Comparison of ENCODE assay signal across 18 cellular contexts in the genomic region with DNA sequence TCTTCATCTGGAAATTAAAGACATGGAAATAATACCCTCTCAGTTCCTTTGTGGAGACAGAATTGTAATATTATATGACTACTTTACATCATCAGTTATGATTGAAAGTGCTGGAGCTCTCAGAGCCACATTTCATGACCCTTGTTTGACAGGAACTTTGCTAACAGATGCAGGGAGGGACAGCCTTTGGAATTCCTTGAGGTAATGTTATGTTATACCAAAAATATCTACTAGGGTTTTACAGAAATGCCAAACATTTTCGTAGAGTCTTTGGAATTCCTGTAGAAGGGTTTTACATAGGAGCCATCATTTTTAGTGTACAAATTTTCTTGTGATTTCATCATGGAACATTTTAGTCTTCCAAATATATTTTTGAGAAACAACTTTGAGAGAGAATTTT. TPM values are rescaled to one million over a fixed set of nuclear protein-coding genes. Genes with fewer than 3 reads are reported as not detected.
DNase-seq lines count a peak whose midpoint lies in the region; ATAC-seq and TF ChIP-seq lines count a peak whose summit lies in the region.
"Had no signal": no experiment of that assay in that cellular context is flagged by ENCODE, and none has a peak within 500 bp of the region (broad histone marks: within the 10 kb centered on the region; RNA-seq: fewer than 3 reads in every experiment).

No MANE protein-coding gene starts in this region.

- peak overlapping the region; percentile 86 for H3K27ac ChIP-seq in SJSA1
- no peak overlapping the region for H3K27ac ChIP-seq in CD4-positive, alpha-beta T cell (ENCODE audit: low read depth, low read length)
- H3K27ac ChIP-seq: ovary had no signal

- no peaks in the 10 kb centered on the region for H3K9me3 ChIP-seq in SJSA1 (replicated peaks)
- H3K9me3 ChIP-seq in CD4-positive, alpha-beta T cell (ENCODE audit: control insufficient read depth, low read length) = peaks cover 3% of the 10 kb centered on the region
- H3K9me3 ChIP-seq: Caco-2, ovary had no signal

- H3K27me3 ChIP-seq in SJSA1 (replicated peaks) = no peaks in the 10 kb centered on the region
- H3K27me3 ChIP-seq in CD4-positive, alpha-beta T cell (ENCODE audit: control insufficient read depth, insufficient read depth, low read length) = no peaks in the 10 kb centered on the region
- H3K27me3 ChIP-seq: ovary had no signal

- CTCF ChIA-PET in activated CD4-positive, alpha-beta memory T cell treated with anti-CD3 and anti-CD28 coated beads, Interleukin-2, amount 10 ng/mL, durations not matched to agents 7 days and 5 days (lab: Charles Lee) = no interaction called here
- CTCF ChIA-PET in CD4-positive, alpha-beta T cell (lab: Charles Lee) = no interaction called here

- intact Hi-C loops in CD4-positive, alpha-beta T cell (cut with DNase I, micrococcal nuclease) = no loop called here

- no peaks in the 10 kb centered on the region for H3K27me3 Mint-ChIP-seq in activated CD4-positive, alpha-beta memory T cell treated with anti-CD3 and anti-CD28 coated beads, Interleukin-2, amount 10 ng/mL, durations not matched to agents 7 days and 5 days
- H3K27me3 Mint-ChIP-seq in CD4-positive, alpha-beta T cell = no peaks in the 10 kb centered on the region
- H3K27me3 Mint-ChIP-seq: activated CD4-positive, alpha-beta T cell treated with anti-CD3 and anti-CD28 coated beads, Interleukin-2, amount 10 ng/mL, durations not matched to agents 24 days and 14 days; activated naive CD4-positive, alpha-beta T cell treated with anti-CD3 and anti-CD28 coated beads, Interleukin-2, amount 10 ng/mL, durations not matched to agents 7 days and 5 days had no signal

- no peaks in the 10 kb centered on the region for H3K9me3 Mint-ChIP-seq in activated CD4-positive, alpha-beta memory T cell treated with anti-CD3 and anti-CD28 coated beads, Interleukin-2, amount 10 ng/mL, durations not matched to agents 7 days and 5 days
- no peaks in the 10 kb centered on the region for H3K9me3 Mint-ChIP-seq in CD4-positive, alpha-beta T cell
- H3K9me3 Mint-ChIP-seq: activated CD4-positive, alpha-beta T cell treated with anti-CD3 and anti-CD28 coated beads, Interleukin-2, amount 10 ng/mL, durations not matched to agents 24 days and 14 days had no signal

- peaks cover 25% of the 10 kb centered on the region for H3K4me1 ChIP-seq in SJSA1 (replicated peaks)
- H3K4me1 ChIP-seq: Caco-2 had no signal

- no peak for TF ChIP-seq CTCF in CD4-positive, alpha-beta T cell (IDR thresholded peaks at IDR 0.05)

- no peak for ATAC-seq in HG03139 (IDR thresholded peaks at IDR 0.05; ENCODE audit: unreplicated experiment)
- no peak for ATAC-seq in CD4-positive, alpha-beta T cell (ENCODE audit: poor library complexity)
- ATAC-seq: HepG2, left colon, Panc1, sciatic nerve had no signal

- no peaks in the 10 kb centered on the region for H3K36me3 Mint-ChIP-seq in activated CD4-positive, alpha-beta memory T cell treated with anti-CD3 and anti-CD28 coated beads, Interleukin-2, amount 10 ng/mL, durations not matched to agents 7 days and 5 days (ENCODE audit: low read depth)
- no peaks in the 10 kb centered on the region for H3K36me3 Mint-ChIP-seq in CD4-positive, alpha-beta T cell (ENCODE audit: low read depth)
- H3K36me3 Mint-ChIP-seq: activated naive CD4-positive, alpha-beta T cell treated with anti-CD3 and anti-CD28 coated beads, Interleukin-2, amount 10 ng/mL, durations not matched to agents 7 days and 5 days had no signal

- POLR2A ChIA-PET in activated CD4-positive, alpha-beta memory T cell treated with anti-CD3 and anti-CD28 coated beads, Interleukin-2, amount 10 ng/mL, durations not matched to agents 7 days and 5 days (lab: Charles Lee) = no interaction called here
- POLR2A ChIA-PET in CD4-positive, alpha-beta T cell (lab: Charles Lee) = no interaction called here

- H3K4me1 Mint-ChIP-seq in activated CD4-positive, alpha-beta memory T cell treated with anti-CD3 and anti-CD28 coated beads, Interleukin-2, amount 10 ng/mL, durations not matched to agents 7 days and 5 days = no peaks in the 10 kb centered on the region
- no peaks in the 10 kb centered on the region for H3K4me1 Mint-ChIP-seq in CD4-positive, alpha-beta T cell (ENCODE audit: low read depth)
- H3K4me1 Mint-ChIP-seq: activated CD4-positive, alpha-beta T cell treated with anti-CD3 and anti-CD28 coated beads, Interleukin-2, amount 10 ng/mL, durations not matched to agents 24 days and 14 days; activated naive CD4-positive, alpha-beta T cell treated with anti-CD3 and anti-CD28 coated beads, Interleukin-2, amount 10 ng/mL, durations not matched to agents 7 days and 5 days had no signal

- H3K27ac Mint-ChIP-seq in activated CD4-positive, alpha-beta memory T cell treated with anti-CD3 and anti-CD28 coated beads, Interleukin-2, amount 10 ng/mL, durations not matched to agents 7 days and 5 days = no peak overlapping the region
- no peak overlapping the region for H3K27ac Mint-ChIP-seq in CD4-positive, alpha-beta T cell
- H3K27ac Mint-ChIP-seq: activated CD4-positive, alpha-beta T cell treated with anti-CD3 and anti-CD28 coated beads, Interleukin-2, amount 10 ng/mL, durations not matched to agents 24 days and 14 days; activated naive CD4-positive, alpha-beta T cell treated with anti-CD3 and anti-CD28 coated beads, Interleukin-2, amount 10 ng/mL, durations not matched to agents 7 days and 5 days had no signal

- no peaks in the 10 kb centered on the region for H3K36me3 ChIP-seq in SJSA1
- H3K36me3 ChIP-seq: ovary had no signal

- H3K4me3 Mint-ChIP-seq in activated CD4-positive, alpha-beta memory T cell treated with anti-CD3 and anti-CD28 coated beads, Interleukin-2, amount 10 ng/mL, durations not matched to agents 7 days and 5 days = no peak overlapping the region
- H3K4me3 Mint-ChIP-seq in CD4-positive, alpha-beta T cell = no peak overlapping the region
- H3K4me3 Mint-ChIP-seq: activated CD4-positive, alpha-beta T cell treated with anti-CD3 and anti-CD28 coated beads, Interleukin-2, amount 10 ng/mL, durations not matched to agents 24 days and 14 days; activated naive CD4-positive, alpha-beta T cell treated with anti-CD3 and anti-CD28 coated beads, Interleukin-2, amount 10 ng/mL, durations not matched to agents 7 days and 5 days had no signal

- H3K4me3 ChIP-seq in SJSA1 = no peak overlapping the region
- H3K4me3 ChIP-seq: ovary had no signal

- DNase-seq in AG20443 (ENCODE audit: low spot score) (peak; percentile 47), SJSA1 (ENCODE audit: low read depth in 1 of 2, low spot score in 2 of 2) (peak in 1 of 2 experiments; percentile 66), fibroblast of gingiva (ENCODE audit: low read depth) (peak; percentile 83), non-pigmented ciliary epithelial cell (ENCODE audit: low read depth) (peak; percentile 20), hippocampal formation (lab: John Stamatoyannopoulos, UW) (no peak)
- no peak for DNase-seq in activated CD4-positive, alpha-beta memory T cell treated with anti-CD3 and anti-CD28 coated beads, Interleukin-2, amount 10 ng/mL, durations not matched to agents 7 days and 5 days
- DNase-seq in CD4-positive, alpha-beta T cell = no peak
- DNase-seq: activated CD4-positive, alpha-beta T cell treated with anti-CD3 and anti-CD28 coated beads, Interleukin-2, amount 10 ng/mL, durations not matched to agents 24 days and 14 days; activated naive CD4-positive, alpha-beta T cell treated with anti-CD3 and anti-CD28 coated beads, Interleukin-2, amount 10 ng/mL, durations not matched to agents 7 days and 5 days; Caco-2; left colon; NCI-H2029 treated with DMSO at 0.1 percent for 48 hours; NCI-H748 treated with DMSO at 0.1 percent for 48 hours; ovary had no signal

RNA-seq across cellular contexts. Expression of gene ADAMTS5, which starts 57.4 kb away (rescaled TPM):
- 0.06 and 1.1 TPM in 2 replicates for total RNA-seq in SJSA1 (2014; rRNA removed; shearing (Covaris generic))
- total RNA-seq in activated CD4-positive, alpha-beta memory T cell treated with anti-CD3 and anti-CD28 coated beads, Interleukin-2, amount 10 ng/mL, durations not matched to agents 7 days and 5 days = not detected
- total RNA-seq in CD4-positive, alpha-beta T cell = not detected
- total RNA-seq: activated CD4-positive, alpha-beta T cell treated with anti-CD3 and anti-CD28 coated beads, Interleukin-2, amount 10 ng/mL, durations not matched to agents 24 days and 14 days; Caco-2; HepG2 had no signal

Comparison
In these comparisons a context has a peak if more than half of its experiments do, and no peak if none do; other contexts are left out.
1. DNase-seq: peak in AG20443 (single experiment), fibroblast of gingiva (single experiment) and non-pigmented ciliary epithelial cell (single experiment); none in hippocampal formation (0 of 2), activated CD4-positive, alpha-beta memory T cell treated with anti-CD3 and anti-CD28 coated beads, Interleukin-2, amount 10 ng/mL, durations not matched to agents 7 days and 5 days (single experiment) and CD4-positive, alpha-beta T cell (0 of 10).